10 cellular contexts compared by ENCODE assay signal in the genomic region with DNA sequence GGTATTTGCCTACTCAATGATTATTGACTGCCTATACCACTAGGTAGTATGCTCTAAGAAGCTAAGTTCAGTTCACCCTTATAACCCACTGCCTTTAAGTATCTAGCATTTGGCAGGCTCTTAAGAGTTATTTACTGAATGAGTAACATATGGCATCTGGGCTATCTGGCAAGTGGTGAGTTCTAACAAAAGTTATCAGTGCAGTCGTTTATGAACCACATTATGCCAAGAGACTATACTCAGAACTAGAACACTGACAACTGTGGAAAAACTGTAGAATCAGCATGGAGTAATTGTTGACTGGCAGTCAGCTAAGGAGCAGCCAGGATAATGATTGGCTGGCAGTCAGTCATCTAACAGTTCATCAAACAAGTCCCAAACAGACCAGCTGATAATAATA. TPM values are rescaled to one million over a fixed set of nuclear protein-coding genes. Genes with fewer than 3 reads are reported as not detected.
A peak's percentile ranks its signal among the peaks of the same experiment; 100 is the strongest.
DNase-seq lines count a peak whose midpoint lies in the region; ATAC-seq and TF ChIP-seq lines count a peak whose summit lies in the region.
"Had no signal": no experiment of that assay in that cellular context is flagged by ENCODE, and none has a peak within 500 bp of the region (broad histone marks: within the 10 kb centered on the region; RNA-seq: fewer than 3 reads in every experiment).

No MANE protein-coding gene starts in this region.

- H3K27ac ChIP-seq in Panc1 (ENCODE audit: low read length) (no peak overlapping the region), neutrophil (peak overlapping the region; percentile 99), aorta (ENCODE audit: low read depth in 1 of 2, low read length in 2 of 2) (peak overlapping the region in 1 of 2 donors; percentile 14)
- H3K27ac ChIP-seq: testis had no signal

- no TSS peak for BruUV-seq in Panc1 (replicated peaks; lab: Mats Ljungman, UMichigan)

- TF ChIP-seq CTCF in Panc1 (IDR thresholded peaks at IDR 0.05) (no peak), neutrophil (IDR thresholded peaks at IDR 0.05) (no peak)

- no peaks in the 10 kb centered on the region for H3K27me3 ChIP-seq in Panc1 (ENCODE audit: control insufficient read depth, insufficient read depth, low read length)
- H3K27me3 ChIP-seq in neutrophil = no peaks in the 10 kb centered on the region
- no peaks in the 10 kb centered on the region for H3K27me3 ChIP-seq in aorta (ENCODE audit: control insufficient read depth in 1 of 2, insufficient read depth in 2 of 2, low read length in 1 of 2)
- H3K27me3 ChIP-seq: testis had no signal

- WGBS in aorta, 2 donors = 0 to 6% methylated on average over 1 of the region's 1 CpG

- no peaks in the 10 kb centered on the region for H3K9me3 ChIP-seq in Panc1 (ENCODE audit: control insufficient read depth, insufficient read depth, low read depth, low read length)
- no peaks in the 10 kb centered on the region for H3K9me3 ChIP-seq in neutrophil
- H3K9me3 ChIP-seq in aorta (ENCODE audit: control insufficient read depth, low read length) = no peaks in the 10 kb centered on the region
- H3K9me3 ChIP-seq: testis had no signal

- intact Hi-C loops in Panc1 (cut with micrococcal nuclease; ENCODE audit: unreplicated experiment) = no loop called here
- intact Hi-C loops in aorta (cut with DNase I) = no loop called here

- H3K4me1 ChIP-seq in Panc1 (ENCODE audit: control insufficient read depth, insufficient read depth, low read length) = peaks cover 5% of the 10 kb centered on the region
- H3K4me1 ChIP-seq in neutrophil (ENCODE audit: control insufficient read depth in 1 of 2, insufficient read depth in 1 of 2, low read depth in 1 of 2, low read length in 1 of 2) = peaks cover 23 to 48% of the 10 kb centered on the region in 2 experiments
- H3K4me1 ChIP-seq in aorta (ENCODE audit: control insufficient read depth in 1 of 2, insufficient read depth in 2 of 2, low read length in 2 of 2) = peaks cover 3 to 8% of the 10 kb centered on the region in 2 donors

- in situ Hi-C loops in Panc1 (cut with HindIII; ENCODE audit: low pct_unique_long_range_greater_than_20kb, low sequenced_read_pairs) = no loop called here

- no peak overlapping the region for H3K4me3 ChIP-seq in Panc1 (ENCODE audit: low read depth in 2 of 2, low read length in 2 of 2)
- no peak overlapping the region for H3K4me3 ChIP-seq in neutrophil (ENCODE audit: low read depth in 1 of 2, low read length in 1 of 2)
- H3K4me3 ChIP-seq in aorta (ENCODE audit: low read length in 2 of 2) = no peak overlapping the region
- H3K4me3 ChIP-seq: testis had no signal

- POLR2A ChIA-PET in Panc1 (lab: Charles Lee) = interaction anchor here (0.6 kb wide), 1 partner anchor 9 kb away, joined by 4 read pairs; no protein-coding TSS in a partner anchor

- DNase-seq in GM03348 (ENCODE audit: low spot score) (peak; percentile 19), Panc1 (ENCODE audit: low read depth, low spot score) (no peak), fibroblast of peridontal ligament (ENCODE audit: extremely low read depth) (peak; percentile 82), cortex of kidney (lab: John Stamatoyannopoulos, UW) (no peak), aorta (no peak)
- DNase-seq: activated CD4-positive, alpha-beta memory T cell treated with anti-CD3 and anti-CD28 coated beads, Interleukin-2, amount 10 ng/mL, durations not matched to agents 7 days and 5 days; Karpas-422; testis had no signal

- no peaks in the 10 kb centered on the region for H3K36me3 ChIP-seq in Panc1 (ENCODE audit: control insufficient read depth, insufficient read depth, low read length)
- H3K36me3 ChIP-seq in neutrophil = peaks cover 12% of the 10 kb centered on the region
- H3K36me3 ChIP-seq in aorta (ENCODE audit: control insufficient read depth in 1 of 2, insufficient read depth in 2 of 2, low read length in 1 of 2) = peaks cover 0 to 4% of the 10 kb centered on the region in 2 donors

- peak; percentile 75; the same call in 1 of the 2 replicates for ATAC-seq in Panc1
- no peak for ATAC-seq in HG02763 (IDR thresholded peaks at IDR 0.05; ENCODE audit: unreplicated experiment)
- no peak for ATAC-seq in aorta (ENCODE audit: low FRiP score)

- CTCF ChIA-PET in Panc1 (lab: Charles Lee) = no interaction called here

RNA-seq across cellular contexts. Expression of gene RAF1, which starts 25.8 kb away (rescaled TPM):
- total RNA-seq in Panc1 (2021; ENCODE audit: unreplicated experiment) = 68.8 TPM
- 41.5 TPM for polyA plus RNA-seq in Panc1 (2012; ENCODE audit: insufficient read length)
- 100 to 1,000 TPM in 1 of 2 donors, 10 to 100 TPM in 1; 96.2 to 117 TPM for total RNA-seq in aorta
- polyA plus RNA-seq in aorta = 10 to 100 TPM; 57.0 to 83.2 TPM

Comparison
In these comparisons a context has a peak if more than half of its experiments do, and no peak if none do; other contexts are left out.
1. DNase-seq: peak in GM03348 (single experiment) and fibroblast of peridontal ligament (single experiment); none in Panc1 (single experiment), cortex of kidney (single experiment) and aorta (0 of 2).